Comparison of ENCODE assay signal across 25 cellular contexts in the genomic region with DNA sequence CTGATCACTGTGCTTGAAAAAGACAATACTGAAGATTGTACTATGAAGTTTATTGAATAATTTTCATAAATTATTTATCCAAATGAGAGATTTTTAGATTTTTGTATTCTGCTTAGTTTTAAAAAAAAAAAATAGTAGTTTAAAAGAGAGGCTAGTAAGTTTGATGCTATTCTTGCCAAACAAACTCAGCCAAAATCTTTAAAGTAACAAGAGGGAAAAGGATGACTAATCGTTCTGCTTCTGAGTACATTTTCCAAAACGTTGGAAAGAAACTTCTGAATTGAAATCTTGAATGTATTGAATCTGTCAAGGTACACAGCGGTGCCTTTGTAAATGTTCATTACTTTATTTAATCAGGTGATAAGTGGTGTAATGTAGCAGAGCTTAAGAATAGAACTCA. TPM values are rescaled to one million over a fixed set of nuclear protein-coding genes. Genes with fewer than 3 reads are reported as not detected.
"Had no signal": no experiment of that assay in that cellular context is flagged by ENCODE, and none has a peak within 500 bp of the region (broad histone marks: within the 10 kb centered on the region; RNA-seq: fewer than 3 reads in every experiment).

No MANE protein-coding gene starts in this region.

- ATAC-seq: activated CD8-positive, alpha-beta T cell treated with anti-CD3 and anti-CD28 coated beads, Interleukin-2, amount 10 ng/mL, durations not matched to agents 7 days and 5 days; activated naive CD4-positive, alpha-beta T cell treated with anti-CD3 and anti-CD28 coated beads, Interleukin-2, amount 50 U/mL, for 72 hours; gastroesophageal sphincter; left colon; mucosa of descending colon; right cardiac atrium had no signal

- H3K27me3 ChIP-seq: adrenal gland, ascending aorta, esophagus squamous epithelium, gastroesophageal sphincter, suprapubic skin, tibial nerve had no signal

- H3K4me3 ChIP-seq: adrenal gland, ascending aorta, esophagus squamous epithelium, gastroesophageal sphincter, mucosa of descending colon, suprapubic skin, tibial nerve had no signal

- DNase-seq: activated CD4-positive, alpha-beta T cell treated with anti-CD3 and anti-CD28 coated beads for 1 hour; activated CD4-positive, alpha-beta T cell treated with anti-CD3 and anti-CD28 coated beads, Interleukin-2, amount 50 U/mL, for 1 hour; activated CD8-positive, alpha-beta T cell treated with anti-CD3 and anti-CD28 coated beads, Interleukin-2, amount 10 ng/mL, durations not matched to agents 7 days and 5 days; activated gamma-delta T cell; adrenal gland; cortex of kidney; endodermal cell; esophagus squamous epithelium; head of caudate nucleus; islet precursor cell; left colon; mesendoderm; mucosa of descending colon; naive B cell; nucleus accumbens; right cardiac atrium; stimulated activated CD4-positive, alpha-beta T cell treated with anti-CD3 and anti-CD28 coated beads, Interleukin-1b, Interleukin-23, amount 100 ng/mL, for 48 hours; T-helper 9 cell had no signal

- H2AFZ ChIP-seq: parathyroid adenoma had no signal

- H3K27ac ChIP-seq: adrenal gland, ascending aorta, esophagus squamous epithelium, gastroesophageal sphincter, parathyroid adenoma, suprapubic skin, tibial nerve had no signal

- H3K9me3 ChIP-seq: adrenal gland, ascending aorta, esophagus squamous epithelium, gastroesophageal sphincter, mucosa of descending colon, suprapubic skin, tibial nerve had no signal

- H3K4me1 ChIP-seq: esophagus squamous epithelium, parathyroid adenoma, suprapubic skin, tibial nerve had no signal

- H3K79me2 ChIP-seq: parathyroid adenoma had no signal

RNA-seq across cellular contexts. Expression of gene ATP8A2, which starts 35.9 kb away (rescaled TPM):
- total RNA-seq: bronchial epithelial cell, esophagus squamous epithelium had no signal
